In the genomic region with DNA sequence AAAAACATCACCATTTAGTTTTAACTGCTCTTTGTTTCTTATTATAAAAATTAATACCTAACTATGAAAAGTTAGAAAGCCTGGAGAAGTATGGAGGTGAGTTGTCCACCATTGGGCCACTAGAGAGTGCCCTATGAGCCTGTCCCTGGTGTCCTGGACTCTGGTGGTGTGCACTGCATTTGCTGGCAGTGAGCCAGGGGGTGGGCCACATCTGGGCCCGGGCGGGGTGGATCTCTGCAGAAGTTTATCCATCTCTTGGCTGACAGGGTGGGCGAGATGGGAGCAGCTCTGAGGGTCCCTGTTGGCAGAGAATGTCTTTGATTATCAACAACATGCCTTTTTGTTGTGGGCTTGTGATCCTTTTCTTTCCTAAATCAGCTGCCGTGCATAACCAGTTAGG, we compare ENCODE assay signal across 9 cellular contexts. TPM values are rescaled to one million over a fixed set of nuclear protein-coding genes. Genes with fewer than 3 reads are reported as not detected.
DNase-seq lines count a peak whose midpoint lies in the region; ATAC-seq and TF ChIP-seq lines count a peak whose summit lies in the region.
"Had no signal": no experiment of that assay in that cellular context is flagged by ENCODE, and none has a peak within 500 bp of the region (broad histone marks: within the 10 kb centered on the region; RNA-seq: fewer than 3 reads in every experiment).

No MANE protein-coding gene starts in this region.

- peaks cover 49% of the 10 kb centered on the region for H3K36me3 Mint-ChIP-seq in activated CD4-positive, alpha-beta T cell treated with anti-CD3 and anti-CD28 coated beads, Interleukin-2, amount 10 ng/mL, durations not matched to agents 24 days and 14 days (ENCODE audit: low read depth)
- H3K36me3 Mint-ChIP-seq in stimulated activated naive B cell treated with anti-CD40 and anti-IgM and Interleukin-4, amounts not matched to agents 10 μg/mL and 1 μg/mL and 100 μg/mL, for 72 hours: peaks cover 43 to 62% of the 10 kb centered on the region in 2 donors

- peaks cover 72% of the 10 kb centered on the region for H3K4me1 Mint-ChIP-seq in activated CD4-positive, alpha-beta T cell treated with anti-CD3 and anti-CD28 coated beads, Interleukin-2, amount 10 ng/mL, durations not matched to agents 24 days and 14 days
- peaks cover 72 to 92% of the 10 kb centered on the region in 2 donors for H3K4me1 Mint-ChIP-seq in stimulated activated naive B cell treated with anti-CD40 and anti-IgM and Interleukin-4, amounts not matched to agents 10 μg/mL and 1 μg/mL and 100 μg/mL, for 72 hours

- H3K27ac Mint-ChIP-seq in activated CD4-positive, alpha-beta T cell treated with anti-CD3 and anti-CD28 coated beads, Interleukin-2, amount 10 ng/mL, durations not matched to agents 24 days and 14 days: peak overlapping the region; percentile 74
- peak overlapping the region; percentile 88 for H3K27ac Mint-ChIP-seq in stimulated activated naive B cell treated with anti-CD40 and anti-IgM and Interleukin-4, amounts not matched to agents 10 μg/mL and 1 μg/mL and 100 μg/mL, for 72 hours

- no peak for DNase-seq in activated CD4-positive, alpha-beta T cell treated with anti-CD3 and anti-CD28 coated beads, Interleukin-2, amount 10 ng/mL, durations not matched to agents 24 days and 14 days
- no peak for DNase-seq in activated CD4-positive, alpha-beta T cell treated with anti-CD3 and anti-CD28 coated beads for 48 hours
- DNase-seq in RPMI8226: peak; percentile 32
- no peak for DNase-seq in fibroblast of the aortic adventitia (ENCODE audit: low read depth)
- DNase-seq in stimulated activated naive B cell treated with anti-CD40 and anti-IgM and Interleukin-4, amounts not matched to agents 10 μg/mL and 1 μg/mL and 100 μg/mL, for 72 hours: no peak
- no peak for DNase-seq in HEK293T (ENCODE audit: extremely low spot score)
- DNase-seq in NCI-H1105 treated with DMSO at 0.1 percent for 48 hours (lab: John Stamatoyannopoulos, UW): no peak
- DNase-seq: activated naive CD4-positive, alpha-beta T cell treated with anti-CD3 and anti-CD28 coated beads, Interleukin-2, amount 50 U/mL, for 16 hours had no signal

- H3K4me3 Mint-ChIP-seq in activated CD4-positive, alpha-beta T cell treated with anti-CD3 and anti-CD28 coated beads, Interleukin-2, amount 10 ng/mL, durations not matched to agents 24 days and 14 days: peak overlapping the region; percentile 60
- H3K4me3 Mint-ChIP-seq in stimulated activated naive B cell treated with anti-CD40 and anti-IgM and Interleukin-4, amounts not matched to agents 10 μg/mL and 1 μg/mL and 100 μg/mL, for 72 hours: peak overlapping the region; percentile 69 to 70

- ATAC-seq in stimulated activated naive B cell treated with anti-CD40 and anti-IgM and Interleukin-4, amounts not matched to agents 10 μg/mL and 1 μg/mL and 100 μg/mL, for 72 hours (replicated peaks): peak in 1 of 2 donors; percentile 37
- no peak for ATAC-seq in HG02840 (IDR thresholded peaks at IDR 0.05; ENCODE audit: low FRiP score, unreplicated experiment)

- no peak for TF ChIP-seq CTCF in fibroblast of the aortic adventitia (IDR thresholded peaks at IDR 0.05; ENCODE audit: insufficient read depth, low read length)

- H3K4me3 ChIP-seq in fibroblast of the aortic adventitia (ENCODE audit: low read depth, low read length): peak overlapping the region; percentile 63

- intact Hi-C loops in activated CD4-positive, alpha-beta T cell treated with anti-CD3 and anti-CD28 coated beads, Interleukin-2, amount 10 ng/mL, durations not matched to agents 24 days and 14 days (cut with micrococcal nuclease): no loop called here

- H3K9me3 Mint-ChIP-seq in activated CD4-positive, alpha-beta T cell treated with anti-CD3 and anti-CD28 coated beads, Interleukin-2, amount 10 ng/mL, durations not matched to agents 24 days and 14 days: no peaks in the 10 kb centered on the region
- H3K9me3 Mint-ChIP-seq in stimulated activated naive B cell treated with anti-CD40 and anti-IgM and Interleukin-4, amounts not matched to agents 10 μg/mL and 1 μg/mL and 100 μg/mL, for 72 hours: no peaks in the 10 kb centered on the region

- no peaks in the 10 kb centered on the region for H3K27me3 Mint-ChIP-seq in activated CD4-positive, alpha-beta T cell treated with anti-CD3 and anti-CD28 coated beads, Interleukin-2, amount 10 ng/mL, durations not matched to agents 24 days and 14 days
- no peaks in the 10 kb centered on the region for H3K27me3 Mint-ChIP-seq in stimulated activated naive B cell treated with anti-CD40 and anti-IgM and Interleukin-4, amounts not matched to agents 10 μg/mL and 1 μg/mL and 100 μg/mL, for 72 hours

- POLR2A ChIA-PET in HEK293T (lab: Yijun Ruan, JAX): interaction anchor here (1.0 kb wide), 1 partner anchor 8 kb away, joined by 3 read pairs; a partner anchor contains a TSS

- CTCF ChIA-PET in HEK293T (lab: Yijun Ruan, JAX): no interaction called here

TF ChIP-seq in HEK293T, 16 proteins besides CTCF, POLR2A, EP300 and RAD21:
- TF ChIP-seq ELF4 (IDR thresholded peaks at IDR 0.05) (no peak), LEF1 (IDR thresholded peaks at IDR 0.05; ENCODE audit: borderline replicate concordance) (no peak), SUZ12 (IDR thresholded peaks at IDR 0.05) (no peak), FOXK2 (IDR thresholded peaks at IDR 0.05) (no peak), ZNF384 (IDR thresholded peaks at IDR 0.05) (no peak), BHLHE40 (IDR thresholded peaks at IDR 0.05; ENCODE audit: borderline replicate concordance) (no peak), NFRKB (IDR thresholded peaks at IDR 0.05) (no peak)
- TF ChIP-seq, protein P1, sequence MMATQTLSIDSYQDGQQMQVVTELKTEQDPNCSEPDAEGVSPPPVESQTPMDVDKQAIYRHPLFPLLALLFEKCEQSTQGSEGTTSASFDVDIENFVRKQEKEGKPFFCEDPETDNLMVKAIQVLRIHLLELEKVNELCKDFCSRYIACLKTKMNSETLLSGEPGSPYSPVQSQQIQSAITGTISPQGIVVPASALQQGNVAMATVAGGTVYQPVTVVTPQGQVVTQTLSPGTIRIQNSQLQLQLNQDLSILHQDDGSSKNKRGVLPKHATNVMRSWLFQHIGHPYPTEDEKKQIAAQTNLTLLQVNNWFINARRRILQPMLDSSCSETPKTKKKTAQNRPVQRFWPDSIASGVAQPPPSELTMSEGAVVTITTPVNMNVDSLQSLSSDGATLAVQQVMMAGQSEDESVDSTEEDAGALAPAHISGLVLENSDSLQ (IDR thresholded peaks at IDR 0.05): no peak

RNA-seq across cellular contexts. Expression of a gene that starts 8.2 kb away (rescaled TPM):
- total RNA-seq in activated CD4-positive, alpha-beta T cell treated with anti-CD3 and anti-CD28 coated beads, Interleukin-2, amount 10 ng/mL, durations not matched to agents 24 days and 14 days: 38.8 and 43.4 TPM in 2 replicates
- 13.2 and 21.4 TPM in 2 replicates for total RNA-seq in fibroblast of the aortic adventitia (ENCODE audit: low replicate concordance)
